9 cellular contexts compared by ENCODE assay signal in genomic region chr3:195694217-195695071, GRCh38. TPM values are rescaled to one million over a fixed set of nuclear protein-coding genes. Genes with fewer than 3 reads are reported as not detected.
DNase-seq lines count a peak whose midpoint lies in the region; ATAC-seq and TF ChIP-seq lines count a peak whose summit lies in the region.
"Not testable (repeated sequence)": the region's sequence is repeated elsewhere in the genome, so short reads cannot be mapped to it uniquely, and the experiment has no call there.
"Had no signal": no experiment of that assay in that cellular context is flagged by ENCODE, and none has a peak within 500 bp of the region (broad histone marks: within the 10 kb centered on the region; RNA-seq: fewer than 3 reads in every experiment).

No MANE protein-coding gene starts in this region.

- not testable (repeated sequence) for ATAC-seq in natural killer cell treated with Interleukin-12 subunit alpha and Interleukin-12 subunit beta and Interleukin-15 and Interleukin-18, amount 100 ng/mL, for 72 hours; sciatic nerve

- not testable (repeated sequence) for TF ChIP-seq CTCF in GM20000 (IDR thresholded peaks at IDR 0.05; ENCODE audit: extremely low read depth, missing control alignments)

- H3K4me1 Mint-ChIP-seq in natural killer cell treated with Interleukin-12 subunit alpha and Interleukin-12 subunit beta and Interleukin-15 and Interleukin-18, amount 100 ng/mL, for 72 hours (ENCODE audit: low read depth in 2 of 2) = peaks cover 22 to 25% of the 10 kb centered on the region in 2 donors

- DNase-seq in GM20000 (ENCODE audit: low spot score) (peak; percentile 20), ecto neural progenitor cell (ENCODE audit: low spot score) (peak; percentile 38), islet precursor cell (peak; percentile 47), sciatic nerve (ENCODE audit: low spot score) (peak; percentile 42)
- peak; percentile 41 for DNase-seq in activated CD8-positive, alpha-beta memory T cell treated with anti-CD3 and anti-CD28 coated beads for 24 hours
- peak; percentile 49 for DNase-seq in activated effector memory CD4-positive, alpha-beta T cell treated with anti-CD3 and anti-CD28 coated beads, Interleukin-2, amount 50 U/mL, for 16 hours
- DNase-seq in natural killer cell treated with Interleukin-12 subunit alpha and Interleukin-12 subunit beta and Interleukin-15 and Interleukin-18, amount 100 ng/mL, for 72 hours (ENCODE audit: low spot score) = peak; percentile 48

- peak overlapping the region in 1 of 2 donors; percentile 44 for H3K27ac Mint-ChIP-seq in natural killer cell treated with Interleukin-12 subunit alpha and Interleukin-12 subunit beta and Interleukin-15 and Interleukin-18, amount 100 ng/mL, for 72 hours

- not testable (repeated sequence) for H3K9me3 Mint-ChIP-seq in natural killer cell treated with Interleukin-12 subunit alpha and Interleukin-12 subunit beta and Interleukin-15 and Interleukin-18, amount 100 ng/mL, for 72 hours

- not testable (repeated sequence) for H3K27me3 Mint-ChIP-seq in natural killer cell treated with Interleukin-12 subunit alpha and Interleukin-12 subunit beta and Interleukin-15 and Interleukin-18, amount 100 ng/mL, for 72 hours

- intact Hi-C loops in sciatic nerve (cut with DNase I) = not testable (repeated sequence)

- not testable (repeated sequence) for H3K4me3 Mint-ChIP-seq in natural killer cell treated with Interleukin-12 subunit alpha and Interleukin-12 subunit beta and Interleukin-15 and Interleukin-18, amount 100 ng/mL, for 72 hours

- H3K36me3 Mint-ChIP-seq in natural killer cell treated with Interleukin-12 subunit alpha and Interleukin-12 subunit beta and Interleukin-15 and Interleukin-18, amount 100 ng/mL, for 72 hours = peaks cover 38% of the 10 kb centered on the region

RNA-seq across cellular contexts. Expression of gene MUC20, which starts 26.3 kb away (rescaled TPM):
- total RNA-seq in natural killer cell treated with Interleukin-12 subunit alpha and Interleukin-12 subunit beta and Interleukin-15 and Interleukin-18, amount 100 ng/mL, for 72 hours = 1 to 10 TPM; 2.4 to 3.5 TPM
- total RNA-seq in sciatic nerve = 28.7 TPM
- total RNA-seq: Daoy, H9 had no signal
